Comparison of ENCODE assay signal across 34 cellular contexts in genomic region chr13:110767476-110767875, GRCh38.
"Had no signal": no experiment of that assay in that cellular context is flagged by ENCODE, and none has a peak within 500 bp of the region (broad histone marks: within the 10 kb centered on the region; RNA-seq: fewer than 3 reads in every experiment).

No MANE protein-coding gene starts in this region.

- DNase-seq: Karpas-422, Kasumi-1, MG63, MM.1S, MV-4-11, NCI-H1048, NCI-H1092, NCI-H1092 treated with DMSO at 0.1 percent for 48 hours, NCI-H1105, NCI-H1105 treated with DMSO at 0.1 percent for 48 hours, NCI-H1417, NCI-H1417 treated with DMSO at 0.1 percent for 48 hours, NCI-H1436, NCI-H1436 treated with DMSO at 0.1 percent for 48 hours, NCI-H146, NCI-H1694, NCI-H1694 treated with DMSO at 0.1 percent for 48 hours, NCI-H187, NCI-H187 treated with DMSO at 0.1 percent for 48 hours, NCI-H1930, NCI-H2029, NCI-H2029 treated with DMSO at 0.1 percent for 48 hours, NCI-H2081, NCI-H2081 treated with DMSO at 0.1 percent for 48 hours, NCI-H2107, NCI-H2171, NCI-H2171 treated with DMSO at 0.1 percent for 48 hours, NCI-H2227 treated with DMSO at 0.1 percent for 48 hours, NCI-H226, NCI-H345, NCI-H446, NCI-H446 treated with DMSO at 0.1 percent for 48 hours, NCI-H510A, NCI-H510A treated with DMSO at 0.1 percent for 48 hours had no signal

- H3K9me3 ChIP-seq: MG63 had no signal

- H3K27me3 ChIP-seq: MG63 had no signal

- H3K4me3 ChIP-seq: MG63 had no signal

- H3K36me3 ChIP-seq: MG63 had no signal
